Comparison of ENCODE assay signal across 30 cellular contexts in genomic region chr17:30468465-30468864, GRCh38.
"Had no signal": no experiment of that assay in that cellular context is flagged by ENCODE, and none has a peak within 500 bp of the region (broad histone marks: within the 10 kb centered on the region; RNA-seq: fewer than 3 reads in every experiment).

No MANE protein-coding gene starts in this region.

- H3K27ac ChIP-seq: adrenal gland, body of pancreas, brain microvascular endothelial cell, breast epithelium had no signal

- H3K4me3 ChIP-seq: adrenal gland, body of pancreas, breast epithelium had no signal

- H3K4me1 ChIP-seq: adrenal gland, body of pancreas, breast epithelium had no signal

- FAIRE-seq: astrocyte had no signal

- H3K27me3 ChIP-seq: adrenal gland, body of pancreas, brain microvascular endothelial cell, breast epithelium had no signal

- DNase-seq: activated B cell treated with CpG ODN at 0.5 μM for 24 hours; activated CD4-positive, alpha-beta memory T cell treated with anti-CD3 and anti-CD28 coated beads for 36 hours; activated CD4-positive, alpha-beta T cell treated with anti-CD3 and anti-CD28 coated beads for 4 hours; activated CD4-positive, alpha-beta T cell treated with anti-CD3 and anti-CD28 coated beads, Interleukin-2, amount 10 ng/mL, durations not matched to agents 24 days and 14 days; activated CD4-positive, alpha-beta T cell treated with anti-CD3 and anti-CD28 coated beads, Interleukin-2, amount 50 U/mL, for 1 hour; activated CD4-positive, alpha-beta T cell treated with anti-CD3 and anti-CD28 coated beads, Interleukin-2, amount 50 U/mL, for 4 hours; activated CD4-positive, CD25-positive, alpha-beta regulatory T cell treated with anti-CD3 and anti-CD28 coated beads, Interleukin-2, amount 50 U/mL, for 72 hours; activated CD8-positive, alpha-beta memory T cell treated with anti-CD3 and anti-CD28 coated beads, Interleukin-2, amount 50 U/mL, for 4 hours; activated CD8-positive, alpha-beta T cell treated with anti-CD3 and anti-CD28 coated beads for 36 hours; activated effector memory CD4-positive, alpha-beta T cell treated with anti-CD3 and anti-CD28 coated beads, Interleukin-2, amount 50 U/mL, for 16 hours; activated gamma-delta T cell treated with Interleukin-2 at 50 U/mL for 16 hours; activated naive CD4-positive, alpha-beta T cell; activated naive CD4-positive, alpha-beta T cell treated with anti-CD3 and anti-CD28 coated beads for 36 hours; activated naive CD4-positive, alpha-beta T cell treated with anti-CD3 and anti-CD28 coated beads, Interleukin-2, amount 50 U/mL, for 16 hours; activated naive CD8-positive, alpha-beta T cell treated with anti-CD3 and anti-CD28 coated beads for 36 hours; activated T-cell treated with anti-CD3 and anti-CD28 coated beads for 4 hours; activated T-cell treated with anti-CD3 and anti-CD28 coated beads, Interleukin-2, amount 50 U/mL, for 1 hour; activated T-cell treated with anti-CD3 and anti-CD28 coated beads, Interleukin-2, amount 50 U/mL, for 4 hours; activated T-cell treated with anti-CD3 and anti-CD28 coated beads, Interleukin-2, amount 50 U/mL, for 72 hours; adrenal gland; amniotic stem cell; aorta; body of pancreas; brain microvascular endothelial cell; central memory CD4-positive, alpha-beta T cell; T-helper 1 cell; T-helper 2 cell; T-helper 9 cell had no signal

- H3K36me3 ChIP-seq: adrenal gland, breast epithelium had no signal

- H3K9me3 ChIP-seq: adrenal gland, body of pancreas, breast epithelium had no signal
